ENCODE assay signal across 8 cellular contexts in the genomic region with DNA sequence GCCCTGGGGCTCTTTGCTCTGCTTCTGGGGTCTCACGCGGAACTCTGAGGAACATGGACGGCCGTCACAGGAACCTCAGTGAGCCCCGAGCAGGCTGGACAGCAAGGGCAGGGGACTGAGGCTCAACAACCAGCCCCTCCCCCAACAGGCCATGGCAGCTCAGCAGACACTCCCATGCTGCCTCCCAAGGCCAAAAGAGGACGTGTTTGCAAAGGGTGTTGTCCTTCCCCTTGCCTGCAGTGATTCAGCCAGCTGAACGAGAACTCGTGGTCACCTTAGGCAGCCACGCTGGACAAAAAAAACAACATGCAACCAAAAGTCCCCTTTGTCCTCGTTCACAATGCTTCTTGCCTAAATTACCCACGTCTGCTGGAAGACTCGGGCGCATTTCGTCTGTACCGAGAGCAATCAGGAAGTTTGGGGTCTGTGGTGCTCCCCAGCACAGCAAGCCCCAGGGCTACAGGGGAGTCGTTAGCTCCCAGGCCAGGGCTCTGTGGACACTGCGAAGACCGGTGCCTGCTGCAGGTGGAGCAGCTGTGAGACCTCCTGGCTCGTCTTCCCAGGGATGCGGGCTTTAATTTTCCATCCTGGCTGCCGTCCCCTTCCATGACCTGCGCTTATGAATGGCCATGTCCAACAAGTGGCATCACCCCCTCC.
DNase-seq lines count a peak whose midpoint lies in the region; ATAC-seq, FAIRE-seq and TF ChIP-seq lines count a peak whose summit lies in the region.
"Not testable (repeated sequence)": the region's sequence is repeated elsewhere in the genome, so short reads cannot be mapped to it uniquely, and the experiment has no call there.

No MANE protein-coding gene starts in this region.

- not testable (repeated sequence) for H2AFZ ChIP-seq in HepG2 (ENCODE audit: low read length)

- not testable (repeated sequence) for H3K79me2 ChIP-seq in HepG2 (ENCODE audit: insufficient read depth, low read length)

- H4K20me1 ChIP-seq in HepG2 (ENCODE audit: insufficient read depth, low read length) = not testable (repeated sequence)

- not testable (repeated sequence) for DNase-seq in Calu3; Panc1 (ENCODE audit: low read depth, low spot score); body of pancreas; Right ventricle myocardium inferior (ENCODE audit: missing footprints); left ventricle myocardium superior; HepG2 (ENCODE audit: low spot score); pancreas; upper lobe of right lung

- CTCF ChIA-PET in Calu3 (lab: Charles Lee); Panc1 (lab: Charles Lee); HepG2 (lab: Yijun Ruan, JAX; ENCODE audit: low intra/inter-chr PET ratio, low total read pairs): not testable (repeated sequence)

- in situ Hi-C loops in Panc1 (cut with HindIII; ENCODE audit: low pct_unique_long_range_greater_than_20kb, low sequenced_read_pairs); HepG2 (cut with HindIII; ENCODE audit: extremely low pct_ligation_motif_present, low pct_unique_long_range_greater_than_20kb): not testable (repeated sequence)

- not testable (repeated sequence) for H3K4me2 ChIP-seq in HepG2 (ENCODE audit: low read depth, low read length)

- TF ChIP-seq RAD21 in HepG2 (CRISPR knock-in tag; IDR thresholded peaks at IDR 0.05) = not testable (repeated sequence)

- H3K4me1 Mint-ChIP-seq in Calu3 (ENCODE audit: low read depth, unreplicated experiment) = not testable (repeated sequence)

- H3K4me3 Mint-ChIP-seq in Calu3 (ENCODE audit: low read depth, unreplicated experiment) = not testable (repeated sequence)

- H3K27ac Mint-ChIP-seq in Calu3 (ENCODE audit: unreplicated experiment) = not testable (repeated sequence)

- H3K36me3 ChIP-seq in Panc1 (ENCODE audit: control insufficient read depth, insufficient read depth, low read length); body of pancreas (replicated peaks in 1 of 2; ENCODE audit: insufficient read depth in 1 of 2, low read depth in 2 of 2); HepG2 (replicated peaks in 1 of 2; ENCODE audit: control insufficient read depth in 1 of 2, insufficient read depth in 2 of 2, low read length in 2 of 2); pancreas; upper lobe of right lung: not testable (repeated sequence)

- not testable (repeated sequence) for H3K27me3 ChIP-seq in Panc1 (ENCODE audit: control insufficient read depth, insufficient read depth, low read length); body of pancreas; HepG2 (ENCODE audit: control insufficient read depth in 1 of 2, insufficient read depth in 2 of 2, low read length in 2 of 2); pancreas; upper lobe of right lung

- H3K4me1 ChIP-seq in Panc1 (ENCODE audit: control insufficient read depth, insufficient read depth, low read length); body of pancreas; HepG2 (ENCODE audit: insufficient read depth, low read length); pancreas; upper lobe of right lung: not testable (repeated sequence)

- intact Hi-C loops in Calu3 (cut with micrococcal nuclease; ENCODE audit: unreplicated experiment); Panc1 (cut with micrococcal nuclease; ENCODE audit: unreplicated experiment); body of pancreas (cut with DNase I); Right ventricle myocardium inferior (cut with DNase I); left ventricle myocardium superior (cut with micrococcal nuclease); HepG2 (cut with micrococcal nuclease; ENCODE audit: unreplicated experiment); pancreas (cut with DNase I); upper lobe of right lung (cut with DNase I): not testable (repeated sequence)

- BruUV-seq in Calu3 (replicated peaks; lab: Mats Ljungman, UMichigan) (TSS peak; percentile 92), HepG2 (replicated peaks; lab: Mats Ljungman, UMichigan) (TSS peak; percentile 82)
- BruUV-seq in Panc1 (replicated peaks; lab: Mats Ljungman, UMichigan) = not testable (repeated sequence)

- not testable (repeated sequence) for TF ChIP-seq EP300 in HepG2 (IDR thresholded peaks at IDR 0.05; ENCODE audit: low read depth in 2 of 2, low read length in 2 of 2); HepG2 (CRISPR knock-in tag; IDR thresholded peaks at IDR 0.05; ENCODE audit: borderline replicate concordance)

- not testable (repeated sequence) for H3K9ac ChIP-seq in HepG2 (ENCODE audit: insufficient read depth, low read depth, low read length)

- H3K27me3 Mint-ChIP-seq in Calu3 (ENCODE audit: unreplicated experiment) = not testable (repeated sequence)

- H3K27ac ChIP-seq in Panc1 (ENCODE audit: low read length); body of pancreas; HepG2 (ENCODE audit: extremely low read length, insufficient read depth, low read length); pancreas; upper lobe of right lung: not testable (repeated sequence)

- FAIRE-seq in HepG2 (lab: Jason Lieb, UNC) = peak; percentile 95
- not testable (repeated sequence) for FAIRE-seq in pancreas (lab: Jason Lieb, UNC)

- not testable (repeated sequence) for H3K36me3 Mint-ChIP-seq in Calu3 (ENCODE audit: insufficient read depth, unreplicated experiment)

- TF ChIP-seq CTCF in Calu3 (IDR thresholded peaks at IDR 0.05; ENCODE audit: unreplicated experiment); Panc1 (IDR thresholded peaks at IDR 0.05); body of pancreas (IDR thresholded peaks at IDR 0.05); HepG2 (CRISPR knock-in tag; IDR thresholded peaks at IDR 0.05); pancreas (IDR thresholded peaks at IDR 0.05); upper lobe of right lung (IDR thresholded peaks at IDR 0.05): not testable (repeated sequence)

- TF ChIP-seq POLR2A in body of pancreas (IDR thresholded peaks at IDR 0.05); HepG2 (IDR thresholded peaks at IDR 0.05; ENCODE audit: insufficient read depth in 1 of 2, low read depth in 2 of 2, low read length in 2 of 2): not testable (repeated sequence)

- H3K9me3 Mint-ChIP-seq in Calu3 (ENCODE audit: low read depth, unreplicated experiment) = not testable (repeated sequence)

- ATAC-seq in Panc1 (peak; percentile 62; the same call in 1 of the 2 replicates), body of pancreas (peak; percentile 79), Right ventricle myocardium inferior (peak; percentile 84), left ventricle myocardium superior (peak; percentile 85), HepG2 (peak; percentile 88), pancreas (peak; percentile 78 to 90 (median 86)), upper lobe of right lung (peak; percentile 93)

- no CpG with 5 or more reads among the region's 22 CpGs for WGBS in body of pancreas, 2 donors
- WGBS in HepG2 (ENCODE audit: low lambda C conversion rate) = no CpG with 5 or more reads among the region's 22 CpGs
- WGBS in pancreas, 2 donors = no CpG with 5 or more reads among the region's 22 CpGs

- not testable (repeated sequence) for H3K9me3 ChIP-seq in Panc1 (ENCODE audit: control insufficient read depth, insufficient read depth, low read depth, low read length); body of pancreas; HepG2 (ENCODE audit: low read length); pancreas; upper lobe of right lung

- POLR2A ChIA-PET in Panc1 (lab: Charles Lee); HepG2 (lab: Yijun Ruan, JAX): not testable (repeated sequence)

- not testable (repeated sequence) for H3K4me3 ChIP-seq in Panc1 (ENCODE audit: low read depth in 2 of 2, low read length in 2 of 2); body of pancreas; HepG2 (replicated peaks in 1 of 3; ENCODE audit: insufficient read depth in 1 of 3, low read depth in 2 of 3, low read length in 3 of 3); pancreas; upper lobe of right lung
